In genomic region chr17:28743243-28744103, GRCh38 we compare ENCODE assay signal across 1 cellular context.
TF ChIP-seq lines count a peak whose summit lies in the region.

TSS of gene TRAF4 (plus strand) at chr17:28744011. CDS start at chr17:28744113, 102 bp downstream.

TF ChIP-seq in HepG2, 621 proteins besides CTCF, POLR2A, EP300 and RAD21 (continued from another document and continues in another):
- TF ChIP-seq, protein P1, sequence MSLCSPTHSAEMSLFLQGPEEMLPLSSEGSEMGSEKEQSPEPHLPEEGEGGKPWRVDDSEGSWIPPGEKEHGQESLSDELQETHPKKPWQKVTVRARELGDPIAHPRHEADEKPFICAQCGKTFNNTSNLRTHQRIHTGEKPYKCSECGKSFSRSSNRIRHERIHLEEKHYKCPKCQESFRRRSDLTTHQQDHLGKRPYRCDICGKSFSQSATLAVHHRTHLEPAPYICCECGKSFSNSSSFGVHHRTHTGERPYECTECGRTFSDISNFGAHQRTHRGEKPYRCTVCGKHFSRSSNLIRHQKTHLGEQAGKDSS (CRISPR knock-in tag; IDR thresholded peaks at IDR 0.05; ENCODE audit: borderline replicate concordance, low read depth), result peak; percentile 36; the same call in 1 of the 2 replicates
- TF ChIP-seq ELK4 (CRISPR knock-in tag; IDR thresholded peaks at IDR 0.05; ENCODE audit: borderline replicate concordance) (no peak), HDAC6 (IDR thresholded peaks at IDR 0.05; ENCODE audit: low read depth, low read length) (no peak), ZBTB7B (CRISPR knock-in tag; IDR thresholded peaks at IDR 0.05) (peak; percentile 50; the same call in 1 of the 2 replicates), ZNF251 (CRISPR knock-in tag; IDR thresholded peaks at IDR 0.05) (no peak), MXD4 (CRISPR knock-in tag; IDR thresholded peaks at IDR 0.05) (peak; percentile 71; the same call in 1 of the 2 replicates), GPN1 (CRISPR knock-in tag; IDR thresholded peaks at IDR 0.05; ENCODE audit: borderline replicate concordance) (no peak), ZNF629 (CRISPR knock-in tag; conservative IDR thresholded peaks at IDR 0.05) (peak; percentile 3; the same call in 1 of the 2 replicates), TCF12 (IDR thresholded peaks at IDR 0.05) (no peak), TCF12 (CRISPR knock-in tag; IDR thresholded peaks at IDR 0.05) (no peak), ELF4 (CRISPR knock-in tag; IDR thresholded peaks at IDR 0.05; ENCODE audit: borderline replicate concordance) (no peak), ZNF460 (CRISPR knock-in tag; IDR thresholded peaks at IDR 0.05; ENCODE audit: borderline replicate concordance) (no peak), ZNF432 (CRISPR knock-in tag; IDR thresholded peaks at IDR 0.05; ENCODE audit: borderline replicate concordance) (no peak), PATZ1 (CRISPR knock-in tag; IDR thresholded peaks at IDR 0.05) (peak; percentile 79; the same call in 1 of the 2 replicates), FOXK2 (IDR thresholded peaks at IDR 0.05) (no peak), ZNF746 (CRISPR knock-in tag; IDR thresholded peaks at IDR 0.05) (peak; percentile 29; the same call in 1 of the 2 replicates), ZNF333 (CRISPR knock-in tag; IDR thresholded peaks at IDR 0.05; ENCODE audit: borderline replicate concordance) (0 out of 2 replicates have a peak, but pooled peaks have one; percentile 14), ZNF616 (CRISPR knock-in tag; IDR thresholded peaks at IDR 0.05; ENCODE audit: low read depth) (0 out of 2 replicates have a peak, but pooled peaks have one; percentile 30), TBL1XR1 (IDR thresholded peaks at IDR 0.05; ENCODE audit: borderline replicate concordance, low read length, partially characterized antibody) (no peak), EEA1 (CRISPR knock-in tag; IDR thresholded peaks at IDR 0.05; ENCODE audit: borderline replicate concordance) (peak; percentile 38; the same call in 1 of the 2 replicates), PREB (CRISPR knock-in tag; IDR thresholded peaks at IDR 0.05) (no peak), ZNF318 (CRISPR knock-in tag; IDR thresholded peaks at IDR 0.05) (no peak), MEIS1 (CRISPR knock-in tag; IDR thresholded peaks at IDR 0.05; ENCODE audit: borderline replicate concordance) (no peak), ZNF782 (CRISPR knock-in tag; IDR thresholded peaks at IDR 0.05; ENCODE audit: borderline replicate concordance) (peak; percentile 51; the same call in 1 of the 2 replicates), HNF4G (IDR thresholded peaks at IDR 0.05; ENCODE audit: borderline replicate concordance, low read depth, low read length) (no peak), HNF4G (CRISPR knock-in tag; IDR thresholded peaks at IDR 0.05; ENCODE audit: borderline replicate concordance, low read depth) (no peak), ZNF362 (CRISPR knock-in tag; IDR thresholded peaks at IDR 0.05; ENCODE audit: borderline replicate concordance) (no peak), THAP11 (CRISPR knock-in tag; IDR thresholded peaks at IDR 0.05) (no peak), MED1 (CRISPR knock-in tag; IDR thresholded peaks at IDR 0.05) (no peak), GABPA (IDR thresholded peaks at IDR 0.05; ENCODE audit: low read depth, low read length) (peak; percentile 27; the same call in 1 of the 2 replicates), GABPA (CRISPR knock-in tag; IDR thresholded peaks at IDR 0.05; ENCODE audit: low read depth) (no peak), ARNT2 (CRISPR knock-in tag; IDR thresholded peaks at IDR 0.05; ENCODE audit: low read depth) (peak; percentile 59; the same call in 1 of the 2 replicates), ZNF710 (CRISPR knock-in tag; IDR thresholded peaks at IDR 0.05; ENCODE audit: borderline replicate concordance) (peak; percentile 32; the same call in 1 of the 2 replicates), ZNF343 (CRISPR knock-in tag; IDR thresholded peaks at IDR 0.05) (0 out of 2 replicates have a peak, but pooled peaks have one; percentile 80), CBFB (CRISPR knock-in tag; IDR thresholded peaks at IDR 0.05) (no peak), TAF15 (IDR thresholded peaks at IDR 0.05; ENCODE audit: low read depth, low read length, poor library complexity, severe bottlenecking) (peak; percentile 82), NFE2L2 (IDR thresholded peaks at IDR 0.05; ENCODE audit: low read length) (no peak)
- TF ChIP-seq, protein P2, sequence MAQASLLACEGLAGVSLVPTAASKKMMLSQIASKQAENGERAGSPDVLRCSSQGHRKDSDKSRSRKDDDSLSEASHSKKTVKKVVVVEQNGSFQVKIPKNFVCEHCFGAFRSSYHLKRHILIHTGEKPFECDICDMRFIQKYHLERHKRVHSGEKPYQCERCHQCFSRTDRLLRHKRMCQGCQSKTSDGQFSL (CRISPR knock-in tag; IDR thresholded peaks at IDR 0.05), result no peak; the same call in 1 of the 2 replicates
- TF ChIP-seq, protein P3, sequence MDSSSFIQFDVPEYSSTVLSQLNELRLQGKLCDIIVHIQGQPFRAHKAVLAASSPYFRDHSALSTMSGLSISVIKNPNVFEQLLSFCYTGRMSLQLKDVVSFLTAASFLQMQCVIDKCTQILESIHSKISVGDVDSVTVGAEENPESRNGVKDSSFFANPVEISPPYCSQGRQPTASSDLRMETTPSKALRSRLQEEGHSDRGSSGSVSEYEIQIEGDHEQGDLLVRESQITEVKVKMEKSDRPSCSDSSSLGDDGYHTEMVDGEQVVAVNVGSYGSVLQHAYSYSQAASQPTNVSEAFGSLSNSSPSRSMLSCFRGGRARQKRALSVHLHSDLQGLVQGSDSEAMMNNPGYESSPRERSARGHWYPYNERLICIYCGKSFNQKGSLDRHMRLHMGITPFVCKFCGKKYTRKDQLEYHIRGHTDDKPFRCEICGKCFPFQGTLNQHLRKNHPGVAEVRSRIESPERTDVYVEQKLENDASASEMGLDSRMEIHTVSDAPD (CRISPR knock-in tag; IDR thresholded peaks at IDR 0.05), result no peak
- TF ChIP-seq, protein P4, sequence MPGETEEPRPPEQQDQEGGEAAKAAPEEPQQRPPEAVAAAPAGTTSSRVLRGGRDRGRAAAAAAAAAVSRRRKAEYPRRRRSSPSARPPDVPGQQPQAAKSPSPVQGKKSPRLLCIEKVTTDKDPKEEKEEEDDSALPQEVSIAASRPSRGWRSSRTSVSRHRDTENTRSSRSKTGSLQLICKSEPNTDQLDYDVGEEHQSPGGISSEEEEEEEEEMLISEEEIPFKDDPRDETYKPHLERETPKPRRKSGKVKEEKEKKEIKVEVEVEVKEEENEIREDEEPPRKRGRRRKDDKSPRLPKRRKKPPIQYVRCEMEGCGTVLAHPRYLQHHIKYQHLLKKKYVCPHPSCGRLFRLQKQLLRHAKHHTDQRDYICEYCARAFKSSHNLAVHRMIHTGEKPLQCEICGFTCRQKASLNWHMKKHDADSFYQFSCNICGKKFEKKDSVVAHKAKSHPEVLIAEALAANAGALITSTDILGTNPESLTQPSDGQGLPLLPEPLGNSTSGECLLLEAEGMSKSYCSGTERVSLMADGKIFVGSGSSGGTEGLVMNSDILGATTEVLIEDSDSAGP (CRISPR knock-in tag; IDR thresholded peaks at IDR 0.05; ENCODE audit: borderline replicate concordance), result 0 out of 2 replicates have a peak, but pooled peaks have one; percentile 29
